In the genomic region with DNA sequence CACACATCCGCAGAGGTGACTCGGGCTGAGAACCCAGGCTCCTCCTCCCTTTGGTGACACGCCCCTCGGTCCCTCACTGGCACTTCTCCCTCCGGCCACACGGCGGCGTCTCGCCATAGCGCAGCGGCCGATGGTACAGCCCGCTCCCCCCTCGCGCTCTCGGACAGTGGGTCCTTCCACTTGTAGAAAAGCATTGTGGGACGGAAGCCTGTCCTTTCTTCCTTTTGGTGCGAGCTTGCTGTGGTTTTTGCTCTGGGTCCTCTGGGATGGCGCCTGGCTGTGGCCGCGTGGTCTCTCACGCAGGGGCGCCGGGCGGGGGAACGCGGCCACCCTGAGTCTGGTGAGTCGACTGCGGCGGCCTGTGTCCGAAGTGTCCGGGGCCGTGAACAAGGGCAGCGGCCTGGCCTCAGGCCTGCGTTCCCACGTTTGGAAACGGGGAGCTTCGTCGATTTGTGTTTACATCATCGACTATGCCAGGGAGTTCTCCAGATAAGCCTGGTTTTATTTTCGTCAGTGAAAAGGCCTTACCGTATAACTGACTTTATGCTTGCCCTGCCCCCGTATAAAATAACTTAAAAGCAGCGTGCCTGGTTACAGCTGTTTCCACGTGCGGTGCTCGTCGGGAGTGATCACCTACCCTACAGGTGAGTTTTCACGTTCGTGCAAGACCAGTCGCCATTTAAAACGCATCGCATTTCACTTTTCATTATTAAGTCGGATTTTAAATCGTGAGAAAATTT, we compare ENCODE assay signal across 8 cellular contexts.
A peak's percentile ranks its signal among the peaks of the same experiment; 100 is the strongest.
DNase-seq lines count a peak whose midpoint lies in the region; TF ChIP-seq lines count a peak whose summit lies in the region.

No MANE protein-coding gene starts in this region.

- peaks cover 39% of the 10 kb centered on the region for H3K36me3 Mint-ChIP-seq in activated T-helper 2 cell treated with anti-CD3 and anti-CD28 coated beads, Interferon-gamma antibody, Interleukin-2, Interleukin-4, amounts not matched to agents 10 μg/mL and 5 μg/mL and 100 μg/mL, durations not matched to agents 14 hours and 24 hours and 36 hours (ENCODE audit: low read depth)
- H3K36me3 Mint-ChIP-seq in nephron progenitor cell (ENCODE audit: low read depth): peaks cover 27% of the 10 kb centered on the region
- peaks cover 41% of the 10 kb centered on the region for H3K36me3 Mint-ChIP-seq in stimulated activated naive CD8-positive, alpha-beta T cell treated with anti-CD3 and anti-CD28 coated beads, Interleukin-15, Interleukin-2, amounts not matched to agents 100 ng/mL and 50 ng/mL, for 24 hours (ENCODE audit: low read depth)

- DNase-seq in G401 (ENCODE audit: low spot score) (peak; percentile 87), GOT3 (lab: John Stamatoyannopoulos, UW) (peak; percentile 89), LHCN-M2 (ENCODE audit: low read depth) (peak; percentile 87), RPMI8226 (peak; percentile 95), fibroblast of peridontal ligament (ENCODE audit: extremely low read depth) (peak; percentile 91), nephron progenitor cell (peak; percentile 93)
- DNase-seq in activated T-helper 2 cell treated with anti-CD3 and anti-CD28 coated beads, Interferon-gamma antibody, Interleukin-2, Interleukin-4, amounts not matched to agents 10 μg/mL and 5 μg/mL and 100 μg/mL, durations not matched to agents 14 hours and 24 hours and 36 hours (ENCODE audit: low spot score): peak; percentile 90

- peak overlapping the region; percentile 90 for H3K4me3 Mint-ChIP-seq in activated T-helper 2 cell treated with anti-CD3 and anti-CD28 coated beads, Interferon-gamma antibody, Interleukin-2, Interleukin-4, amounts not matched to agents 10 μg/mL and 5 μg/mL and 100 μg/mL, durations not matched to agents 14 hours and 24 hours and 36 hours (ENCODE audit: low read depth)
- H3K4me3 Mint-ChIP-seq in nephron progenitor cell: peak overlapping the region; percentile 92
- H3K4me3 Mint-ChIP-seq in stimulated activated naive CD8-positive, alpha-beta T cell treated with anti-CD3 and anti-CD28 coated beads, Interleukin-15, Interleukin-2, amounts not matched to agents 100 ng/mL and 50 ng/mL, for 24 hours: peak overlapping the region; percentile 92

- peak overlapping the region; percentile 80 for H3K27ac Mint-ChIP-seq in activated T-helper 2 cell treated with anti-CD3 and anti-CD28 coated beads, Interferon-gamma antibody, Interleukin-2, Interleukin-4, amounts not matched to agents 10 μg/mL and 5 μg/mL and 100 μg/mL, durations not matched to agents 14 hours and 24 hours and 36 hours
- peak overlapping the region; percentile 88 for H3K27ac Mint-ChIP-seq in nephron progenitor cell
- H3K27ac Mint-ChIP-seq in stimulated activated naive CD8-positive, alpha-beta T cell treated with anti-CD3 and anti-CD28 coated beads, Interleukin-15, Interleukin-2, amounts not matched to agents 100 ng/mL and 50 ng/mL, for 24 hours: peak overlapping the region; percentile 88

- H3K4me1 Mint-ChIP-seq in activated T-helper 2 cell treated with anti-CD3 and anti-CD28 coated beads, Interferon-gamma antibody, Interleukin-2, Interleukin-4, amounts not matched to agents 10 μg/mL and 5 μg/mL and 100 μg/mL, durations not matched to agents 14 hours and 24 hours and 36 hours (ENCODE audit: low read depth): peaks cover 34% of the 10 kb centered on the region
- peaks cover 37% of the 10 kb centered on the region for H3K4me1 Mint-ChIP-seq in nephron progenitor cell
- peaks cover 59% of the 10 kb centered on the region for H3K4me1 Mint-ChIP-seq in stimulated activated naive CD8-positive, alpha-beta T cell treated with anti-CD3 and anti-CD28 coated beads, Interleukin-15, Interleukin-2, amounts not matched to agents 100 ng/mL and 50 ng/mL, for 24 hours (ENCODE audit: low read depth)

- TF ChIP-seq CTCF in nephron progenitor cell (IDR thresholded peaks at IDR 0.05): peak; percentile 96

- in situ Hi-C loops in G401 (cut with HindIII; ENCODE audit: low sequenced_read_pairs): no loop called here

- peaks cover 5% of the 10 kb centered on the region for H3K9me3 Mint-ChIP-seq in activated T-helper 2 cell treated with anti-CD3 and anti-CD28 coated beads, Interferon-gamma antibody, Interleukin-2, Interleukin-4, amounts not matched to agents 10 μg/mL and 5 μg/mL and 100 μg/mL, durations not matched to agents 14 hours and 24 hours and 36 hours
- H3K9me3 Mint-ChIP-seq in nephron progenitor cell: peaks cover 10% of the 10 kb centered on the region
- peaks cover 16% of the 10 kb centered on the region for H3K9me3 Mint-ChIP-seq in stimulated activated naive CD8-positive, alpha-beta T cell treated with anti-CD3 and anti-CD28 coated beads, Interleukin-15, Interleukin-2, amounts not matched to agents 100 ng/mL and 50 ng/mL, for 24 hours

- H3K27me3 Mint-ChIP-seq in activated T-helper 2 cell treated with anti-CD3 and anti-CD28 coated beads, Interferon-gamma antibody, Interleukin-2, Interleukin-4, amounts not matched to agents 10 μg/mL and 5 μg/mL and 100 μg/mL, durations not matched to agents 14 hours and 24 hours and 36 hours (ENCODE audit: low read depth): no peaks in the 10 kb centered on the region
- H3K27me3 Mint-ChIP-seq in nephron progenitor cell (ENCODE audit: low read depth, poor library complexity): peaks cover 2% of the 10 kb centered on the region
- H3K27me3 Mint-ChIP-seq in stimulated activated naive CD8-positive, alpha-beta T cell treated with anti-CD3 and anti-CD28 coated beads, Interleukin-15, Interleukin-2, amounts not matched to agents 100 ng/mL and 50 ng/mL, for 24 hours: peaks cover 6% of the 10 kb centered on the region

- intact Hi-C loops in activated T-helper 2 cell treated with anti-CD3 and anti-CD28 coated beads, Interferon-gamma antibody, Interleukin-2, Interleukin-4, amounts not matched to agents 10 μg/mL and 5 μg/mL and 100 μg/mL, durations not matched to agents 14 hours and 24 hours and 36 hours (cut with micrococcal nuclease): loop anchor here (5.0 kb wide), 4 partner anchors 256 to 1069 kb away; a partner anchor contains a TSS

Comparison
In these comparisons a context has a peak if more than half of its experiments do, and no peak if none do; other contexts are left out.
1. Peak in every context shown above with its lines: DNase-seq.